Comparison of ENCODE assay signal across 14 cellular contexts in genomic region chr2:134134313-134134706, GRCh38.
"Had no signal": no experiment of that assay in that cellular context is flagged by ENCODE, and none has a peak within 500 bp of the region (broad histone marks: within the 10 kb centered on the region; RNA-seq: fewer than 3 reads in every experiment).

No MANE protein-coding gene starts in this region.

- DNase-seq: activated CD4-positive, alpha-beta memory T cell treated with anti-CD3 and anti-CD28 coated beads for 36 hours; activated CD4-positive, CD25-positive, alpha-beta regulatory T cell treated with anti-CD3 and anti-CD28 coated beads, Interleukin-2, amount 50 U/mL, for 72 hours; activated gamma-delta T cell treated with Interleukin-2 at 50 U/mL for 16 hours; activated naive CD8-positive, alpha-beta T cell treated with anti-CD3 and anti-CD28 coated beads for 36 hours; activated T-cell treated with anti-CD3 and anti-CD28 coated beads, Interleukin-2, amount 50 U/mL, for 72 hours; dorsolateral prefrontal cortex; esophagus squamous epithelium; foreskin fibroblast; kidney; naive thymus-derived CD4-positive, alpha-beta T cell; stimulated activated naive CD4-positive, alpha-beta T cell; upper lobe of left lung had no signal

- H3K4me3 ChIP-seq: dorsolateral prefrontal cortex, esophagus squamous epithelium, smooth muscle cell, upper lobe of left lung had no signal

- ATAC-seq: activated T-cell treated with anti-CD3 and anti-CD28 coated beads, Interleukin-2, amount 50 U/mL, for 72 hours; naive thymus-derived CD4-positive, alpha-beta T cell had no signal

- FAIRE-seq: kidney had no signal

- H3K9me3 ChIP-seq: esophagus squamous epithelium, neutrophil, upper lobe of left lung had no signal

- H3K27ac ChIP-seq: esophagus squamous epithelium, neutrophil, upper lobe of left lung had no signal

- H3K4me2 ChIP-seq: smooth muscle cell had no signal

- H3K36me3 ChIP-seq: neutrophil, upper lobe of left lung had no signal

- H3K27me3 ChIP-seq: dorsolateral prefrontal cortex, esophagus squamous epithelium, neutrophil, upper lobe of left lung had no signal
